ENCODE assay signal across 24 cellular contexts in genomic region chr6:113588646-113589045, GRCh38.
DNase-seq lines count a peak whose midpoint lies in the region; ATAC-seq, FAIRE-seq and TF ChIP-seq lines count a peak whose summit lies in the region.
"Had no signal": no experiment of that assay in that cellular context is flagged by ENCODE, and none has a peak within 500 bp of the region (broad histone marks: within the 10 kb centered on the region; RNA-seq: fewer than 3 reads in every experiment).

No MANE protein-coding gene starts in this region.

- ATAC-seq in GM23338 = no peak
- ATAC-seq: CD8-positive, alpha-beta T cell had no signal

- CTCF ChIA-PET in H1 (lab: Charles Lee; ENCODE audit: partially characterized antibody) = interaction anchor here (0.7 to 1.4 kb wide), 2 partner anchors 38 to 267 kb away, joined by 3 read pairs; no protein-coding TSS in a partner anchor

- 100% methylated on average over 1 of the region's 1 CpG; no CpG with 5 or more reads in 1 of the 2 experiments for WGBS in H1 (ENCODE audit: extremely low coverage in 1 of 2, insufficient coverage in 1 of 2, insufficient read length in 1 of 2, insufficient replicate concordance in 2 of 2, low coverage in 1 of 2, low lambda C conversion rate in 2 of 2, missing lambda C conversion rate in 1 of 2), 2 experiments
- WGBS in mesenchymal stem cell = no CpG with 5 or more reads among the region's 1 CpG

- H3K4ac ChIP-seq in H1 (replicated peaks; ENCODE audit: insufficient read length, low read depth, low read length) (no peak overlapping the region), mesenchymal stem cell (ENCODE audit: low read depth in 1 of 2, low read length in 2 of 2) (no peak overlapping the region)

- H3K14ac ChIP-seq in H1 (ENCODE audit: insufficient read length) (no peak overlapping the region), mesenchymal stem cell (ENCODE audit: low read length in 2 of 2) (no peak overlapping the region)

- no peak for FAIRE-seq in H1 (lab: Jason Lieb, UNC)
- FAIRE-seq: G401.6 had no signal

- peaks cover 5% of the 10 kb centered on the region; the same call in 1 of the 2 replicates for H3K9me2 ChIP-seq in GM23338 (ENCODE audit: insufficient read depth)

- DNase-seq in AG20443 (ENCODE audit: low spot score) (peak; percentile 24), GM23338 (ENCODE audit: low spot score) (no peak), H1 (ENCODE audit: low read depth in 1 of 2, low spot score in 2 of 2) (no peak), mesenchymal stem cell (no peak), T-helper 2 cell (no peak), NCI-H2171 (lab: John Stamatoyannopoulos, UW) (no peak), HK-2 (ENCODE audit: unreplicated experiment) (no peak)
- DNase-seq in activated T-cell treated with anti-CD3 and anti-CD28 coated beads, Interleukin-2, amount 50 U/mL, for 1 hour = no peak
- DNase-seq: AML-193; C1 segment of cervical spinal cord; CD8-positive, alpha-beta T cell; DMS153; HCEC 1CT; IMR-90; NCI-H1105; NCI-H146; NCI-H2029 treated with DMSO at 0.1 percent for 48 hours; NCI-H345; NCI-H524 treated with DMSO at 0.1 percent for 48 hours; OCI-M1; Right ventricle myocardium superior; SW 1271 had no signal

- H3K79me2 ChIP-seq in GM23338 (replicated peaks; ENCODE audit: insufficient read depth) (no peaks in the 10 kb centered on the region), H1 (ENCODE audit: control insufficient read depth in 1 of 2, insufficient read depth in 2 of 2, low read length in 2 of 2) (no peaks in the 10 kb centered on the region)

- H3K23me2 ChIP-seq in H1 (ENCODE audit: low read depth, low read length) = no peaks in the 10 kb centered on the region; the same call in 1 of the 2 replicates

- TF ChIP-seq EP300 in H1 (IDR thresholded peaks at IDR 0.05; ENCODE audit: borderline replicate concordance in 1 of 2, low read depth in 2 of 2, low read length in 2 of 2) = no peak

- H3K4me1 Mint-ChIP-seq in GM23338 = peaks cover 60% of the 10 kb centered on the region

- H4K8ac ChIP-seq in H1 (ENCODE audit: extremely low read depth, insufficient read depth, low read length) = no peak overlapping the region
- H4K8ac ChIP-seq in mesenchymal stem cell (ENCODE audit: low read length) = no peak overlapping the region

- H3K36me3 ChIP-seq in GM23338 (ENCODE audit: insufficient read depth) (peaks cover 3% of the 10 kb centered on the region; the same call in 1 of the 2 replicates), H1 (ENCODE audit: control insufficient read depth in 2 of 4, insufficient read depth in 4 of 4, low read length in 3 of 4) (no peaks in the 10 kb centered on the region), mesenchymal stem cell (ENCODE audit: control insufficient read depth in 1 of 2, insufficient read depth in 2 of 2, low read depth in 1 of 2, low read length in 2 of 2) (no peaks in the 10 kb centered on the region)

- H3K27me3 ChIP-seq in GM23338 (ENCODE audit: insufficient read depth) (no peaks in the 10 kb centered on the region), H1 (replicated peaks in 1 of 4; ENCODE audit: control insufficient read depth in 3 of 4, extremely low read depth in 1 of 4, insufficient read depth in 3 of 4, low read length in 3 of 4) (no peaks in the 10 kb centered on the region), mesenchymal stem cell (ENCODE audit: control insufficient read depth in 1 of 2, insufficient read depth in 1 of 2, low read length in 2 of 2) (no peaks in the 10 kb centered on the region)

- peak overlapping the region; percentile 92; the same call in 1 of the 2 replicates for H3K27ac Mint-ChIP-seq in GM23338
- H3K27ac Mint-ChIP-seq: CD8-positive, alpha-beta T cell had no signal

- H2BK120ac ChIP-seq in H1 (replicated peaks; ENCODE audit: low read depth, low read length) (no peak overlapping the region), mesenchymal stem cell (ENCODE audit: low read depth, low read length) (no peak overlapping the region)

- H3K9me3 ChIP-seq in H1 (ENCODE audit: insufficient read depth in 2 of 2, low read depth in 1 of 2, low read length in 1 of 2) = 0 out of 4 replicates have a peak, but pooled peaks cover 0 to under 1% of the 10 kb centered on the region in 2 experiments
- H3K9me3 ChIP-seq in mesenchymal stem cell (ENCODE audit: control insufficient read depth, low read length) = no peaks in the 10 kb centered on the region

- H4K20me1 ChIP-seq in GM23338 (replicated peaks; ENCODE audit: insufficient read depth) (no peaks in the 10 kb centered on the region), H1 (replicated peaks in 1 of 2; ENCODE audit: control insufficient read depth in 1 of 2, insufficient read depth in 2 of 2, low read length in 2 of 2) (no peaks in the 10 kb centered on the region)

- H3K79me1 ChIP-seq in H1 (ENCODE audit: low read depth, low read length) (no peaks in the 10 kb centered on the region), mesenchymal stem cell (replicated peaks; ENCODE audit: low read length, poor library complexity, severe bottlenecking) (no peaks in the 10 kb centered on the region)

- TF ChIP-seq CTCF in GM23338 (conservative IDR thresholded peaks at IDR 0.05; ENCODE audit: low read depth in 2 of 2) = no peak
- no peak for TF ChIP-seq CTCF in H1 (IDR thresholded peaks at IDR 0.05; ENCODE audit: control extremely low read depth in 1 of 3, insufficient read depth in 1 of 3, low read depth in 1 of 3, low read length in 3 of 3)

- no peak overlapping the region for H3K4me2 ChIP-seq in GM23338
- H3K4me2 ChIP-seq in H1 (ENCODE audit: insufficient read depth in 1 of 2, low read depth in 2 of 2, low read length in 2 of 2) = no peak overlapping the region
- no peak overlapping the region for H3K4me2 ChIP-seq in mesenchymal stem cell (ENCODE audit: low read length, poor library complexity, severe bottlenecking)
- H3K4me2 ChIP-seq: KMS-11 had no signal

- H3K4me3 Mint-ChIP-seq in GM23338 = no peak overlapping the region
- H3K4me3 Mint-ChIP-seq: CD8-positive, alpha-beta T cell had no signal

- H3K27ac ChIP-seq in GM23338 (ENCODE audit: low read depth) (no peak overlapping the region), H1 (ENCODE audit: low read depth, low read length) (no peak overlapping the region), mesenchymal stem cell (ENCODE audit: low read length, poor library complexity, severe bottlenecking) (no peak overlapping the region)
- H3K27ac ChIP-seq: KMS-11 had no signal

- no peaks in the 10 kb centered on the region for H3F3A ChIP-seq in GM23338 (replicated peaks; ENCODE audit: low read depth)

- H2AFZ ChIP-seq in GM23338 = no peak overlapping the region
- H2AFZ ChIP-seq in H1 (ENCODE audit: low read length) = no peak overlapping the region
- H2AFZ ChIP-seq in mesenchymal stem cell (ENCODE audit: low read depth, low read length) = no peak overlapping the region

- peaks cover 50% of the 10 kb centered on the region for H3K4me1 ChIP-seq in GM23338 (ENCODE audit: insufficient read depth)
- H3K4me1 ChIP-seq in H1 (replicated peaks in 1 of 4; ENCODE audit: control insufficient read depth in 3 of 4, insufficient read depth in 4 of 4, low read length in 3 of 4) = peaks cover 5 to 23% (median 19%) of the 10 kb centered on the region in 4 experiments; a peak in 5 of 7 replicates
- peaks cover 2% of the 10 kb centered on the region for H3K4me1 ChIP-seq in mesenchymal stem cell (ENCODE audit: control insufficient read depth, insufficient read depth, low read depth, low read length)

- no peak for TF ChIP-seq POLR2A in H1 (IDR thresholded peaks at IDR 0.05; ENCODE audit: control extremely low read depth in 1 of 2, low read depth in 2 of 2, low read length in 2 of 2)

- H2BK20ac ChIP-seq in H1 (ENCODE audit: low read length) = 0 out of 2 replicates have a peak overlapping the region, but pooled peaks have one; percentile 26

- H3K56ac ChIP-seq in H1 (replicated peaks; ENCODE audit: insufficient read length, low read depth, low read length) = no peak overlapping the region

- H3K27me3 Mint-ChIP-seq in GM23338 (ENCODE audit: insufficient read depth, low read depth, poor library complexity) = peaks cover 3% of the 10 kb centered on the region

- H2AK5ac ChIP-seq in H1 (ENCODE audit: low read depth, low read length) (no peak overlapping the region), mesenchymal stem cell (ENCODE audit: low read length, severe bottlenecking) (peak overlapping the region; percentile 13)

- H3K4me3 ChIP-seq in GM23338 = no peak overlapping the region
- H3K4me3 ChIP-seq in H1 (ENCODE audit: extremely low read depth in 1 of 4, insufficient read depth in 2 of 4, low read depth in 3 of 4, low read length in 4 of 4) = no peak overlapping the region
- no peak overlapping the region for H3K4me3 ChIP-seq in mesenchymal stem cell (ENCODE audit: insufficient read depth in 1 of 2, low read depth in 1 of 2, low read length in 2 of 2)

- no peak for TF ChIP-seq RAD21 in H1 (IDR thresholded peaks at IDR 0.05 in 1 of 2, conservative IDR thresholded peaks at IDR 0.05 in 1 of 2; ENCODE audit: low read depth in 2 of 2, low read length in 2 of 2)

- no peak overlapping the region for H3K23ac ChIP-seq in H1 (ENCODE audit: insufficient read length)
- H3K23ac ChIP-seq in mesenchymal stem cell (ENCODE audit: low read length in 2 of 2) = no peak overlapping the region

- H3K9me3 Mint-ChIP-seq in GM23338 = peaks cover 3% of the 10 kb centered on the region; the same call in 2 of the 3 replicates
- H3K9me3 Mint-ChIP-seq: CD8-positive, alpha-beta T cell had no signal

- H2BK5ac ChIP-seq in H1 (ENCODE audit: low read depth, low read length) (no peak overlapping the region), mesenchymal stem cell (ENCODE audit: low read depth, low read length, poor library complexity, severe bottlenecking) (no peak overlapping the region)

- H3K18ac ChIP-seq in H1 (ENCODE audit: extremely low read depth, low read length) = no peak overlapping the region
- no peak overlapping the region for H3K18ac ChIP-seq in mesenchymal stem cell (ENCODE audit: low read depth in 1 of 2, low read length in 2 of 2)

- no peak overlapping the region for H4K91ac ChIP-seq in H1 (replicated peaks; ENCODE audit: insufficient read length, low read length)
- no peak overlapping the region for H4K91ac ChIP-seq in mesenchymal stem cell (ENCODE audit: low read length)

- H3K36me3 Mint-ChIP-seq in GM23338 (ENCODE audit: low read depth) = peaks cover 6% of the 10 kb centered on the region; the same call in 2 of the 3 replicates
- H3K36me3 Mint-ChIP-seq: CD8-positive, alpha-beta T cell had no signal

- H2BK15ac ChIP-seq in H1 (ENCODE audit: low read length) (no peak overlapping the region), mesenchymal stem cell (ENCODE audit: low read depth, poor library complexity, severe bottlenecking) (no peak overlapping the region)

- H4K5ac ChIP-seq in H1 (ENCODE audit: insufficient read length, low read depth, low read length) = no peak overlapping the region

- H3K9ac ChIP-seq in H1 (replicated peaks in 1 of 4; ENCODE audit: extremely low read depth in 1 of 4, low read depth in 3 of 4, low read length in 3 of 4) = no peak overlapping the region
- H3K9ac ChIP-seq in mesenchymal stem cell (ENCODE audit: low read length) = no peak overlapping the region
- H3K9ac ChIP-seq: KMS-11 had no signal

- H2BK12ac ChIP-seq in H1 (ENCODE audit: low read depth, low read length) = no peak overlapping the region
- H2BK12ac ChIP-seq in mesenchymal stem cell (ENCODE audit: low read length in 2 of 2) = no peak overlapping the region

- POLR2A ChIA-PET in H1 (lab: Charles Lee; ENCODE audit: partially characterized antibody) = interaction anchor here (2.2 to 3.3 kb wide), 2 partner anchors 9 to 11 kb away, joined by 5 to 9 read pairs; no protein-coding TSS in a partner anchor

TF ChIP-seq in H1, 55 proteins besides CTCF, POLR2A, EP300 and RAD21 (continues in another document):
- no peak for TF ChIP-seq TEAD4 (IDR thresholded peaks at IDR 0.05; ENCODE audit: low read depth, low read length)
